6 cellular contexts compared by ENCODE assay signal in genomic region chr16:52713740-52714139, GRCh38.
"Had no signal": no experiment of that assay in that cellular context is flagged by ENCODE, and none has a peak within 500 bp of the region (broad histone marks: within the 10 kb centered on the region; RNA-seq: fewer than 3 reads in every experiment).

No MANE protein-coding gene starts in this region.

- DNase-seq: H9, HCEC 1CT, KBM-7 had no signal

- ATAC-seq: GM23338, HepG2 had no signal

- H3K27ac ChIP-seq: KMS-11 had no signal

- H3K4me3 ChIP-seq: GM23338 had no signal
